ENCODE assay signal across 19 cellular contexts in genomic region chr3:106631378-106632083, GRCh38.
DNase-seq lines count a peak whose midpoint lies in the region; ATAC-seq and TF ChIP-seq lines count a peak whose summit lies in the region.
"Had no signal": no experiment of that assay in that cellular context is flagged by ENCODE, and none has a peak within 500 bp of the region (broad histone marks: within the 10 kb centered on the region; RNA-seq: fewer than 3 reads in every experiment).

No MANE protein-coding gene starts in this region.

- H3K4me2 ChIP-seq in mammary epithelial cell (ENCODE audit: insufficient read depth, low read depth, low read length), result no peak overlapping the region
- H3K4me2 ChIP-seq: KMS-11, PC-9 had no signal

- peak overlapping the region; percentile 8 for H3K4me3 Mint-ChIP-seq in MCF 10A (ENCODE audit: unreplicated experiment)
- H3K4me3 Mint-ChIP-seq: H9 had no signal

- H3K36me3 Mint-ChIP-seq in MCF 10A (ENCODE audit: insufficient read depth, unreplicated experiment), result no peaks in the 10 kb centered on the region

- H3K4me3 ChIP-seq in breast epithelium, result no peak overlapping the region
- H3K4me3 ChIP-seq in mammary epithelial cell (replicated peaks in 1 of 3; ENCODE audit: insufficient read depth in 1 of 3, low read depth in 2 of 3, low read length in 3 of 3), result no peak overlapping the region
- H3K4me3 ChIP-seq in lung, result no peak overlapping the region
- H3K4me3 ChIP-seq: PC-9 had no signal

- H3K9ac ChIP-seq in mammary epithelial cell (ENCODE audit: insufficient read depth, low read length), result no peak overlapping the region
- H3K9ac ChIP-seq: KMS-11 had no signal

- H3K4me1 ChIP-seq in breast epithelium, result no peaks in the 10 kb centered on the region
- H3K4me1 ChIP-seq in mammary epithelial cell (ENCODE audit: insufficient read depth, low read length), result peaks cover 16% of the 10 kb centered on the region
- H3K4me1 ChIP-seq in lung (ENCODE audit: control insufficient read depth in 2 of 2, insufficient read depth in 2 of 2, low read length in 2 of 2), result no peaks in the 10 kb centered on the region

- 71% methylated on average over 9 of the region's 9 CpGs for WGBS in mammary epithelial cell (ENCODE audit: low coverage, missing lambda C conversion rate)
- 69 to 88% methylated on average over 9 of the region's 9 CpGs for WGBS in lung, 2 donors

- CTCF ChIA-PET in MCF 10A (lab: Yijun Ruan, JAX) (interaction anchor here (0.6 to 1.9 kb wide), 3 partner anchors 23 to 433 kb away, joined by 3 to 6 read pairs (median 3); no protein-coding TSS in a partner anchor), mammary epithelial cell (lab: Charles Lee; ENCODE audit: low non-redundant PET) (no interaction called here)

- POLR2A ChIA-PET in MCF 10A (lab: Yijun Ruan, JAX), result no interaction called here

- H3K9me3 ChIP-seq in breast epithelium, result no peaks in the 10 kb centered on the region
- H3K9me3 ChIP-seq in mammary epithelial cell (replicated peaks; ENCODE audit: insufficient read depth, low read length), result no peaks in the 10 kb centered on the region
- no peaks in the 10 kb centered on the region for H3K9me3 ChIP-seq in lung (ENCODE audit: control insufficient read depth in 2 of 2, insufficient read depth in 1 of 2, low read length in 1 of 2)

- H3K36me3 ChIP-seq in breast epithelium (no peaks in the 10 kb centered on the region), mammary epithelial cell (ENCODE audit: insufficient read depth, low read length) (no peaks in the 10 kb centered on the region), lung (ENCODE audit: control insufficient read depth in 2 of 2, insufficient read depth in 2 of 2, low read length in 2 of 2) (no peaks in the 10 kb centered on the region)

- no peak overlapping the region for H3K27ac ChIP-seq in breast epithelium
- no peak overlapping the region for H3K27ac ChIP-seq in mammary epithelial cell (ENCODE audit: insufficient read depth, low read depth, low read length)
- H3K27ac ChIP-seq in lung (ENCODE audit: low read depth in 1 of 2, low read length in 1 of 2), result no peak overlapping the region
- H3K27ac ChIP-seq: KMS-11, PC-9 had no signal

- no peaks in the 10 kb centered on the region for H3K27me3 Mint-ChIP-seq in MCF 10A (ENCODE audit: insufficient read depth, unreplicated experiment)

- no peaks in the 10 kb centered on the region for H3K79me2 ChIP-seq in mammary epithelial cell (ENCODE audit: insufficient read depth, low read length)

- dilution Hi-C loops in mammary epithelial cell (cut with HindIII; ENCODE audit: low sequenced_read_pairs), result no loop called here

- BruUV-seq in MCF 10A (replicated peaks; lab: Mats Ljungman, UMichigan) (TSS peak; percentile 89), mammary epithelial cell (replicated peaks; lab: Mats Ljungman, UMichigan) (no TSS peak)

- TF ChIP-seq POLR2A in breast epithelium (IDR thresholded peaks at IDR 0.05), result no peak

- DNase-seq in MCF 10A (ENCODE audit: unreplicated experiment) (no peak), breast epithelium (ENCODE audit: low spot score in 2 of 2) (no peak), mammary epithelial cell (peak; percentile 5), lung (ENCODE audit: low spot score) (peak; percentile 57), DMS 273 treated with DMSO at 0.1 percent for 48 hours (lab: John Stamatoyannopoulos, UW) (no peak), GM13976 (ENCODE audit: low spot score) (no peak)
- DNase-seq: C1 segment of cervical spinal cord, GF-D8, H9, MM.1S, NCI-H1105, NCI-H1694, NCI-H2171, NCI-H446 treated with DMSO at 0.1 percent for 48 hours, NCI-H774, PC-9 had no signal

- H3K27ac Mint-ChIP-seq in MCF 10A (ENCODE audit: low read depth, unreplicated experiment), result peak overlapping the region; percentile 87
- H3K27ac Mint-ChIP-seq: H9 had no signal

- no peaks in the 10 kb centered on the region for H4K20me1 ChIP-seq in mammary epithelial cell (ENCODE audit: insufficient read depth, low read length)

- peaks cover 35% of the 10 kb centered on the region for H3K4me1 Mint-ChIP-seq in MCF 10A (ENCODE audit: insufficient read depth, unreplicated experiment)

- peak overlapping the region; percentile 37 for H2AFZ ChIP-seq in mammary epithelial cell (ENCODE audit: low read depth, low read length)
- H2AFZ ChIP-seq: PC-9 had no signal

- intact Hi-C loops in MCF 10A (cut with micrococcal nuclease), result no loop called here
- intact Hi-C loops in breast epithelium (cut with DNase I; ENCODE audit: low total_unique reads), result no loop called here
- intact Hi-C loops in mammary epithelial cell (cut with micrococcal nuclease), result no loop called here

- ATAC-seq in lung (ENCODE audit: insufficient read depth, low FRiP score) (no peak), GM19463 (IDR thresholded peaks at IDR 0.05; ENCODE audit: unreplicated experiment) (no peak), GM21390 (IDR thresholded peaks at IDR 0.05; ENCODE audit: unreplicated experiment) (no peak)

- in situ Hi-C loops in mammary epithelial cell (cut with MboI; ENCODE audit: low sequenced_read_pairs in 2 of 2) (loop anchor here (25.0 kb wide), 2 partner anchors 206 to 431 kb away; no protein-coding TSS in a partner anchor), GM13976 (cut with MboI; ENCODE audit: low sequenced_read_pairs, unreplicated experiment) (no loop called here)

- H3K9me3 Mint-ChIP-seq in MCF 10A (ENCODE audit: unreplicated experiment), result no peaks in the 10 kb centered on the region
- H3K9me3 Mint-ChIP-seq: H9 had no signal

- TF ChIP-seq CTCF in MCF 10A (IDR thresholded peaks at IDR 0.05; ENCODE audit: unreplicated experiment), result no peak
- TF ChIP-seq CTCF in breast epithelium (IDR thresholded peaks at IDR 0.05), result no peak
- TF ChIP-seq CTCF in mammary epithelial cell (conservative IDR thresholded peaks at IDR 0.05 in 1 of 2, IDR thresholded peaks at IDR 0.05 in 1 of 2; ENCODE audit: extremely low read depth in 1 of 2, insufficient read depth in 1 of 2, low read depth in 1 of 2, low read length in 2 of 2), result no peak
- TF ChIP-seq CTCF in lung (IDR thresholded peaks at IDR 0.05; ENCODE audit: control extremely low read depth, extremely low read depth), result no peak
- no peak for TF ChIP-seq CTCF in GM13976 (IDR thresholded peaks at IDR 0.05; ENCODE audit: borderline replicate concordance, control extremely low read depth, extremely low read depth, insufficient read depth, missing control alignments)

- H3K27me3 ChIP-seq in breast epithelium (no peaks in the 10 kb centered on the region), mammary epithelial cell (ENCODE audit: insufficient read depth, low read length) (no peaks in the 10 kb centered on the region), lung (ENCODE audit: control insufficient read depth, insufficient read depth) (no peaks in the 10 kb centered on the region)

Comparison
In these comparisons a context has a peak if more than half of its experiments do, and no peak if none do; other contexts are left out.
1. DNase-seq: peak in mammary epithelial cell (single experiment) and lung (single experiment); none in MCF 10A (single experiment), breast epithelium (0 of 2), DMS 273 treated with DMSO at 0.1 percent for 48 hours (single experiment) and GM13976 (single experiment).